Comparison of ENCODE assay signal across 1 cellular context in genomic region chr16:23863511-23864422, GRCh38.
TF ChIP-seq lines count a peak whose summit lies in the region.

No MANE protein-coding gene starts in this region.

TF ChIP-seq in GM12878, 131 proteins besides CTCF, POLR2A, EP300 and RAD21 (continued from another document and continues in another):
- TF ChIP-seq USF1 (IDR thresholded peaks at IDR 0.05; ENCODE audit: borderline replicate concordance, extremely low read length, insufficient read depth, low read depth, low read length) (no peak), TAF1 (IDR thresholded peaks at IDR 0.05; ENCODE audit: borderline replicate concordance, low read depth, low read length) (peak; percentile 15; the same call in 1 of the 2 replicates), USF2 (IDR thresholded peaks at IDR 0.05; ENCODE audit: borderline replicate concordance, low read depth, low read length) (no peak), NRF1 (conservative IDR thresholded peaks at IDR 0.05; ENCODE audit: low read depth, low read length) (no peak), ZBED1 (IDR thresholded peaks at IDR 0.05; ENCODE audit: borderline replicate concordance) (no peak; the same call in 1 of the 2 replicates), BACH1 (IDR thresholded peaks at IDR 0.05; ENCODE audit: borderline replicate concordance) (peak; percentile 59; the same call in 1 of the 2 replicates), SMAD5 (IDR thresholded peaks at IDR 0.05; ENCODE audit: low read depth) (no peak), SIX5 (IDR thresholded peaks at IDR 0.05; ENCODE audit: low read depth, low read length, severe bottlenecking) (no peak), ZNF274 (IDR thresholded peaks at IDR 0.05; ENCODE audit: insufficient read depth, insufficient read length) (no peak), PBX3 (IDR thresholded peaks at IDR 0.05; ENCODE audit: insufficient replicate concordance, low read depth, low read length) (no peak), GATAD2B (conservative IDR thresholded peaks at IDR 0.05; ENCODE audit: low read depth) (peak; percentile 74), ETV6 (conservative IDR thresholded peaks at IDR 0.05 in 1 of 2, IDR thresholded peaks at IDR 0.05 in 1 of 2; ENCODE audit: borderline replicate concordance in 1 of 2, low read depth in 1 of 2) (peak in 1 of 2 experiments; percentile 91; a peak in 1 of 4 replicates), FOXM1 (IDR thresholded peaks at IDR 0.05; ENCODE audit: low read depth, low read length) (peak; percentile 91), E2F8 (IDR thresholded peaks at IDR 0.05; ENCODE audit: low read depth, partially characterized antibody) (peak; percentile 46), RFX5 (IDR thresholded peaks at IDR 0.05; ENCODE audit: low read depth, low read length) (no peak), STAT1 (conservative IDR thresholded peaks at IDR 0.05) (no peak), CHD2 (IDR thresholded peaks at IDR 0.05; ENCODE audit: borderline replicate concordance, low read depth, low read length) (peak; percentile 31; the same call in 1 of the 2 replicates), POLR2AphosphoS5 (IDR thresholded peaks at IDR 0.05; ENCODE audit: low read length) (no peak), ZNF217 (IDR thresholded peaks at IDR 0.05) (peak; percentile 93), KDM1A (IDR thresholded peaks at IDR 0.05; ENCODE audit: borderline replicate concordance) (no peak), ESRRA (IDR thresholded peaks at IDR 0.05; ENCODE audit: low read length) (no peak), ASH2L (IDR thresholded peaks at IDR 0.05; ENCODE audit: borderline replicate concordance, low read depth) (0 out of 2 replicates have a peak, but pooled peaks have one; percentile 83), ZSCAN29 (IDR thresholded peaks at IDR 0.05) (no peak), FOS (IDR thresholded peaks at IDR 0.05; ENCODE audit: borderline replicate concordance, extremely low read depth, insufficient read length) (no peak), BMI1 (IDR thresholded peaks at IDR 0.05; ENCODE audit: borderline replicate concordance) (peak; percentile 77), NFXL1 (IDR thresholded peaks at IDR 0.05; ENCODE audit: borderline replicate concordance) (no peak), REST (IDR thresholded peaks at IDR 0.05; ENCODE audit: low read depth, low read length) (no peak), NFYA (IDR thresholded peaks at IDR 0.05; ENCODE audit: borderline replicate concordance, low read depth, low read length) (no peak), KLF5 (IDR thresholded peaks at IDR 0.05; ENCODE audit: partially characterized antibody) (peak; percentile 39), ATF3 (IDR thresholded peaks at IDR 0.05; ENCODE audit: borderline replicate concordance, extremely low read depth, low read depth, low read length) (no peak), IRF4 (IDR thresholded peaks at IDR 0.05; ENCODE audit: low read depth, low read length) (no peak; the same call in 1 of the 2 replicates), HDGF (IDR thresholded peaks at IDR 0.05) (no peak), ZBTB11 (CRISPR knock-in tag; IDR thresholded peaks at IDR 0.05) (no peak), SMAD1 (IDR thresholded peaks at IDR 0.05; ENCODE audit: low read depth, partially characterized antibody) (no peak), NR2C2 (IDR thresholded peaks at IDR 0.05; ENCODE audit: borderline replicate concordance, control insufficient read depth, insufficient read length, low read depth) (no peak), MLLT1 (IDR thresholded peaks at IDR 0.05) (peak; percentile 90), ELK1 (IDR thresholded peaks at IDR 0.05; ENCODE audit: low read depth, low read length) (no peak), ATF2 (IDR thresholded peaks at IDR 0.05; ENCODE audit: low read length) (peak; percentile 91; the same call in 1 of the 2 replicates), CEBPB (IDR thresholded peaks at IDR 0.05; ENCODE audit: borderline replicate concordance in 1 of 2, low read depth in 2 of 2, low read length in 2 of 2) (no peak; a peak in 1 of 4 replicates), MAX (IDR thresholded peaks at IDR 0.05; ENCODE audit: low read depth, low read length) (no peak), SUPT20H (IDR thresholded peaks at IDR 0.05; ENCODE audit: borderline replicate concordance, control insufficient read depth, low read depth, low read length) (no peak), DPF2 (IDR thresholded peaks at IDR 0.05) (peak; percentile 98), IRF3 (IDR thresholded peaks at IDR 0.05) (no peak)
